8 cellular contexts compared by ENCODE assay signal in genomic region chr14:22900088-22900799, GRCh38. TPM values are rescaled to one million over a fixed set of nuclear protein-coding genes. Genes with fewer than 3 reads are reported as not detected.
DNase-seq lines count a peak whose midpoint lies in the region; ATAC-seq, FAIRE-seq and TF ChIP-seq lines count a peak whose summit lies in the region.

No MANE protein-coding gene starts in this region.

- no peaks in the 10 kb centered on the region for H3K9me3 Mint-ChIP-seq in CD14-positive monocyte
- no peaks in the 10 kb centered on the region for H3K9me3 Mint-ChIP-seq in T-helper 1 cell treated with Interleukin-12 subunit alpha and Interleukin-12 subunit beta and Interleukin-4 antibody, amounts not matched to agents 30 μg/mL and 1 μg/mL, for 36 hours

- H3K27me3 ChIP-seq in liver (ENCODE audit: control insufficient read depth in 4 of 4, insufficient read depth in 4 of 4, low read length in 3 of 4) (no peaks in the 10 kb centered on the region), thyroid gland (no peaks in the 10 kb centered on the region)

- no peak overlapping the region for H3K9ac ChIP-seq in liver (ENCODE audit: low read depth in 1 of 2, low read length in 2 of 2)

- DNase-seq in CD14-positive monocyte (ENCODE audit: low spot score) (no peak), NCI-H1105 treated with DMSO at 0.1 percent for 48 hours (lab: John Stamatoyannopoulos, UW) (peak; percentile 43), dermis blood vessel endothelial cell (peak; percentile 85), thyroid gland (peak; percentile 35 to 50), H54 (ENCODE audit: insufficient read length, low spot score) (no peak)

- intact Hi-C loops in CD14-positive monocyte (cut with micrococcal nuclease) = no loop called here
- intact Hi-C loops in thyroid gland (cut with DNase I) = no loop called here

- H3K36me3 ChIP-seq in liver (ENCODE audit: control insufficient read depth in 4 of 4, insufficient read depth in 3 of 4, low read depth in 1 of 4, low read length in 3 of 4) (peaks cover 8 to 40% (median 34%) of the 10 kb centered on the region in 4 donors), thyroid gland (peaks cover 45% of the 10 kb centered on the region in 2 donors)

- peaks cover 7 to 22% (median 19%) of the 10 kb centered on the region in 4 donors for H3K4me1 ChIP-seq in liver (ENCODE audit: control insufficient read depth in 4 of 4, insufficient read depth in 4 of 4, low read length in 3 of 4)
- peaks cover 7 to 15% of the 10 kb centered on the region in 2 donors for H3K4me1 ChIP-seq in thyroid gland

- peaks cover 2% of the 10 kb centered on the region for H3K4me1 Mint-ChIP-seq in CD14-positive monocyte
- peaks cover 8% of the 10 kb centered on the region for H3K4me1 Mint-ChIP-seq in T-helper 1 cell treated with Interleukin-12 subunit alpha and Interleukin-12 subunit beta and Interleukin-4 antibody, amounts not matched to agents 30 μg/mL and 1 μg/mL, for 36 hours (ENCODE audit: low read depth)

- H3K27me3 Mint-ChIP-seq in CD14-positive monocyte (ENCODE audit: low read depth in 3 of 3) = no peaks in the 10 kb centered on the region
- no peaks in the 10 kb centered on the region for H3K27me3 Mint-ChIP-seq in T-helper 1 cell treated with Interleukin-12 subunit alpha and Interleukin-12 subunit beta and Interleukin-4 antibody, amounts not matched to agents 30 μg/mL and 1 μg/mL, for 36 hours (ENCODE audit: low read depth)

- peak; percentile 64 to 76 for TF ChIP-seq RAD21 in liver (IDR thresholded peaks at IDR 0.05)

- H3K9me3 ChIP-seq in liver (ENCODE audit: control insufficient read depth in 4 of 4, low read length in 3 of 4) (no peaks in the 10 kb centered on the region), thyroid gland (no peaks in the 10 kb centered on the region)

- peak overlapping the region in 1 of 7 donors; percentile 27 for H3K27ac Mint-ChIP-seq in CD14-positive monocyte
- peak overlapping the region; percentile 36 for H3K27ac Mint-ChIP-seq in T-helper 1 cell treated with Interleukin-12 subunit alpha and Interleukin-12 subunit beta and Interleukin-4 antibody, amounts not matched to agents 30 μg/mL and 1 μg/mL, for 36 hours

- H3K4me3 ChIP-seq in liver (ENCODE audit: low read depth in 1 of 3, low read length in 3 of 3) (no peak overlapping the region), thyroid gland (replicated peaks in 1 of 3) (no peak overlapping the region)

- WGBS in liver = 58% methylated on average over 3 of the region's 3 CpGs
- 15 to 20% methylated on average over 3 of the region's 3 CpGs for WGBS in thyroid gland, 2 donors

- ATAC-seq in GM18909 (IDR thresholded peaks at IDR 0.05; ENCODE audit: poor library complexity, unreplicated experiment) = peak; percentile 60

- TF ChIP-seq POLR2A in thyroid gland (IDR thresholded peaks at IDR 0.05) = no peak
- TF ChIP-seq POLR2A in H54 (IDR thresholded peaks at IDR 0.05; ENCODE audit: low read depth, low read length) = no peak

- no peak overlapping the region for H3K27ac ChIP-seq in liver (ENCODE audit: low read depth in 1 of 2, low read length in 2 of 2)
- peak overlapping the region in 1 of 3 donors; percentile 34 for H3K27ac ChIP-seq in thyroid gland

- peaks cover 70 to 80% of the 10 kb centered on the region in 2 donors for H3K36me3 Mint-ChIP-seq in CD14-positive monocyte
- peaks cover 37% of the 10 kb centered on the region for H3K36me3 Mint-ChIP-seq in T-helper 1 cell treated with Interleukin-12 subunit alpha and Interleukin-12 subunit beta and Interleukin-4 antibody, amounts not matched to agents 30 μg/mL and 1 μg/mL, for 36 hours (ENCODE audit: low read depth)

- no peak overlapping the region for H3K4me3 Mint-ChIP-seq in CD14-positive monocyte
- no peak overlapping the region for H3K4me3 Mint-ChIP-seq in T-helper 1 cell treated with Interleukin-12 subunit alpha and Interleukin-12 subunit beta and Interleukin-4 antibody, amounts not matched to agents 30 μg/mL and 1 μg/mL, for 36 hours

- FAIRE-seq in H54 (lab: Jason Lieb, UNC) = no peak

- TF ChIP-seq CTCF in CD14-positive monocyte (IDR thresholded peaks at IDR 0.05) = peak; percentile 43
- peak; percentile 45 for TF ChIP-seq CTCF in liver (IDR thresholded peaks at IDR 0.05; ENCODE audit: low read depth, low read length, missing input control)
- TF ChIP-seq CTCF in thyroid gland (IDR thresholded peaks at IDR 0.05) = peak in 4 of 6 experiments; percentile 42 to 70 (median 50)

TF ChIP-seq in liver, 16 proteins besides CTCF, POLR2A, EP300 and RAD21:
- TF ChIP-seq FOXA1 (IDR thresholded peaks at IDR 0.05) (no peak), ZBTB33 (IDR thresholded peaks at IDR 0.05) (no peak), ATF3 (IDR thresholded peaks at IDR 0.05) (no peak), FOXA2 (IDR thresholded peaks at IDR 0.05) (no peak), SP1 (IDR thresholded peaks at IDR 0.05) (no peak), JUND (IDR thresholded peaks at IDR 0.05) (no peak)

RNA-seq across cellular contexts. Expression of gene REM2, which starts 17.2 kb away (rescaled TPM):
- polyA plus RNA-seq in CD14-positive monocyte = not detected
- total RNA-seq in dermis blood vessel endothelial cell = 0.09 TPM in 1 of 2 replicates, not detected in the other
- under 1 TPM; 0.08 to 0.14 TPM for total RNA-seq in liver
- under 1 TPM in 1 of 2 donors, not detected in 1; 0.11 TPM for polyA plus RNA-seq in liver
- total RNA-seq in thyroid gland = 1 to 10 TPM in 1 of 4 donors, under 1 TPM in 2, not detected in 1; 0.54 to 1.2 (median 0.89) TPM

RNA-seq across cellular contexts. Expression of gene RBM23, which starts 18.7 kb away (rescaled TPM):
- polyA plus RNA-seq in CD14-positive monocyte (10 to 100 TPM; 85.7 to 89.7 TPM), liver (10 to 100 TPM; 22.3 to 26.0 TPM)
- total RNA-seq in dermis blood vessel endothelial cell (56.3 and 116 TPM in 2 replicates), liver (100 to 1,000 TPM in 1 of 2 donors, 10 to 100 TPM in 1; 36.7 to 242 TPM), thyroid gland (1,000 to 10,000 TPM in 2 of 4 donors, 100 to 1,000 TPM in 2; 157 to 1,409 (median 683) TPM)

RNA-seq across cellular contexts. Expression of gene LRP10, which starts 28.7 kb away (rescaled TPM):
- polyA plus RNA-seq in CD14-positive monocyte = 10 to 100 TPM; 39.0 to 51.5 TPM
- 59.4 and 126 TPM in 2 replicates for total RNA-seq in dermis blood vessel endothelial cell
- 10 to 100 TPM; 30.0 to 32.6 TPM for total RNA-seq in liver
- polyA plus RNA-seq in liver = 10 to 100 TPM; 19.5 to 61.7 TPM
- 100 to 1,000 TPM; 107 to 143 (median 121) TPM for total RNA-seq in thyroid gland

RNA-seq across cellular contexts. Expression of gene PRMT5, which starts 28.9 kb away (rescaled TPM):
- polyA plus RNA-seq in CD14-positive monocyte = 10 to 100 TPM; 44.1 to 44.4 TPM
- 40.0 and 48.1 TPM in 2 replicates for total RNA-seq in dermis blood vessel endothelial cell
- total RNA-seq in liver = 10 to 100 TPM; 26.2 to 27.5 TPM
- polyA plus RNA-seq in liver = 10 to 100 TPM; 14.1 to 28.2 TPM
- 10 to 100 TPM; 60.7 to 73.8 (median 63.2) TPM for total RNA-seq in thyroid gland

RNA-seq across cellular contexts. Expression of gene HAUS4, which starts 56.6 kb away (rescaled TPM):
- polyA plus RNA-seq in CD14-positive monocyte (10 to 100 TPM; 57.3 to 79.7 TPM), liver (1 to 10 TPM; 5.8 to 7.9 TPM)
- total RNA-seq in dermis blood vessel endothelial cell (39.8 and 46.3 TPM in 2 replicates), liver (10 to 100 TPM; 11.9 to 32.8 TPM), thyroid gland (10 to 100 TPM; 25.7 to 40.8 (median 40.0) TPM)

Comparison
In these comparisons a context has a peak if more than half of its experiments do, and no peak if none do; other contexts are left out.
1. DNase-seq: peak in NCI-H1105 treated with DMSO at 0.1 percent for 48 hours (single experiment), dermis blood vessel endothelial cell (single experiment) and thyroid gland (2 of 2); none in CD14-positive monocyte (single experiment) and H54 (single experiment).
2. Peak in every context shown above with its lines, with median percentiles within 50 percentile points of each other: CTCF ChIP-seq.